In the genomic region with DNA sequence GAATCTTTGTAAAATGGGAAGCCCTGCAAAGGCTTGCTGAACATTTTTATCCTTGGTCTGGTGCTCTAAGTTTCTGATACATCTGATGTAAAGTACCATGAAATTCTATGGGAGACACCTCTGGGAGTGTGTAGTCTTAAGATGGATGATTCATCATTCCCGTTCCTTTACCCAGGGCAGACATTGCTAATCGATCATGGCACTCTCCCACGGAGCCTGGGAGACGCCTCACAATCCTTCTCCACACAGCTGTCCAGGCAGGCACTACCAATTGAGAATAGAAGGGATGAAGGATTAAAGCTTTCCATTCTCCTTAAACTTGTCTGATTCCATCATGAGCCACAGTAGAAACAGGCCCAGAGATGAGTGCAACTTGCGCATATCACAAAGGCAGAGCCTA, we compare ENCODE assay signal across 24 cellular contexts.
DNase-seq lines count a peak whose midpoint lies in the region; ATAC-seq and TF ChIP-seq lines count a peak whose summit lies in the region.
"Had no signal": no experiment of that assay in that cellular context is flagged by ENCODE, and none has a peak within 500 bp of the region (broad histone marks: within the 10 kb centered on the region; RNA-seq: fewer than 3 reads in every experiment).

No MANE protein-coding gene starts in this region.

- no peak overlapping the region for H2AFZ ChIP-seq in HCT116 (ENCODE audit: low read depth, low read length, poor library complexity, severe bottlenecking)
- H2AFZ ChIP-seq: hepatocyte had no signal

- DNase-seq in Daoy (ENCODE audit: low read depth) (peak; percentile 29), HCT116 (ENCODE audit: low read depth, low spot score) (peak; percentile 29), WERI-Rb-1 (peak; percentile 58), posterior vena cava (ENCODE audit: low spot score) (peak; percentile 19), T-helper 1 cell (no peak)
- DNase-seq in stimulated activated CD4-positive, alpha-beta T cell treated with anti-CD3 and anti-CD28 coated beads, Interleukin-4, amount 100 ng/mL, for 4 hours: no peak
- no peak for DNase-seq in stimulated activated CD4-positive, alpha-beta T cell treated with anti-CD3 and anti-CD28 coated beads, Interleukin-2, amount 100 ng/mL, for 24 hours
- DNase-seq: activated CD4-positive, CD25-positive, alpha-beta regulatory T cell treated with anti-CD3 and anti-CD28 coated beads, Interleukin-2, amount 50 U/mL, for 72 hours; activated CD8-positive, alpha-beta T cell treated with anti-CD3 and anti-CD28 coated beads, Interleukin-2, amount 10 ng/mL, durations not matched to agents 7 days and 5 days; activated effector memory CD4-positive, alpha-beta T cell treated with Interleukin-2 at 50 U/mL for 16 hours; anterior cingulate cortex; DMS79 treated with DMSO at 0.1 percent for 48 hours; effector memory CD8-positive, alpha-beta T cell; NCI-H1436; NCI-H2081 treated with DMSO at 0.1 percent for 48 hours; NCI-H226; NCI-H69; stomach; transverse colon had no signal

- H4K20me1 ChIP-seq in HCT116 (ENCODE audit: insufficient read depth): no peaks in the 10 kb centered on the region

- no peak for TF ChIP-seq RAD21 in HCT116 (IDR thresholded peaks at IDR 0.05; ENCODE audit: low read depth)

- H3K9ac ChIP-seq in HCT116 (ENCODE audit: low read length): no peak overlapping the region

- no peaks in the 10 kb centered on the region for H3K79me2 ChIP-seq in HCT116 (ENCODE audit: insufficient read depth, low read length)
- H3K79me2 ChIP-seq: hepatocyte had no signal

- BruUV-seq in HCT116 (replicated peaks; lab: Mats Ljungman, UMichigan): no TSS peak

- TF ChIP-seq CTCF in HCT116 (IDR thresholded peaks at IDR 0.05 in 2 of 3, conservative IDR thresholded peaks at IDR 0.05 in 1 of 3; ENCODE audit: borderline replicate concordance in 1 of 3, insufficient read depth in 1 of 3, low read depth in 2 of 3, low read length in 2 of 3) (no peak), WERI-Rb-1 (IDR thresholded peaks at IDR 0.05; ENCODE audit: low read depth, low read length) (no peak)

- H3K9me2 ChIP-seq in HCT116 (ENCODE audit: insufficient read depth): no peaks in the 10 kb centered on the region

- intact Hi-C loops in HCT116 (cut with micrococcal nuclease) (loop anchor here (10.0 kb wide), 1 partner anchor 124 kb away; no protein-coding TSS in a partner anchor), posterior vena cava (cut with DNase I) (no loop called here)

- RAD21 ChIA-PET in HCT116 (lab: Charles Lee; ENCODE audit: low non-redundant PET in 1 of 2, low total read pairs in 2 of 2, uncharacterized antibody in 2 of 2, unreplicated experiment in 2 of 2): no interaction called here

- no peak for TF ChIP-seq POLR2A in HCT116 (IDR thresholded peaks at IDR 0.05; ENCODE audit: borderline replicate concordance, extremely low read depth, insufficient read depth, insufficient read length)

- H3K36me3 ChIP-seq in HCT116 (ENCODE audit: control insufficient read depth in 1 of 2, insufficient read depth in 2 of 2, low read length in 2 of 2) (no peaks in the 10 kb centered on the region), WERI-Rb-1 (no peaks in the 10 kb centered on the region)
- H3K36me3 ChIP-seq: stomach, transverse colon had no signal

- H3K27me3 ChIP-seq in HCT116 (ENCODE audit: insufficient read depth, low read length) (peaks cover 50% of the 10 kb centered on the region), WERI-Rb-1 (ENCODE audit: insufficient read depth, low read depth, severe bottlenecking) (no peaks in the 10 kb centered on the region)
- H3K27me3 ChIP-seq: hepatocyte had no signal

- ATAC-seq in HCT116: no peak
- ATAC-seq in GM21381 (IDR thresholded peaks at IDR 0.05; ENCODE audit: unreplicated experiment): no peak
- ATAC-seq: activated CD8-positive, alpha-beta T cell treated with anti-CD3 and anti-CD28 coated beads, Interleukin-2, amount 10 ng/mL, durations not matched to agents 7 days and 5 days; effector memory CD8-positive, alpha-beta T cell; GM12878 had no signal

- H3K4me3 ChIP-seq in HCT116 (replicated peaks in 1 of 2; ENCODE audit: low read depth in 1 of 2, low read length in 2 of 2): no peak overlapping the region
- H3K4me3 ChIP-seq in WERI-Rb-1 (ENCODE audit: low read depth, low read length): no peak overlapping the region
- H3K4me3 ChIP-seq: coronary artery, GM12878, hepatocyte, stomach, transverse colon had no signal

- CTCF ChIA-PET in HCT116 (lab: Charles Lee): no interaction called here

- H3K4me1 ChIP-seq in HCT116 (ENCODE audit: control insufficient read depth in 1 of 2, insufficient read depth in 2 of 2, low read length in 2 of 2): peaks cover 3 to 13% of the 10 kb centered on the region in 2 experiments; a peak in 2 of 4 replicates
- H3K4me1 ChIP-seq: stomach, transverse colon had no signal

- H3K9me3 ChIP-seq in HCT116 (ENCODE audit: control insufficient read depth in 1 of 2, insufficient read depth in 1 of 2, low read depth in 1 of 2, low read length in 2 of 2): no peaks in the 10 kb centered on the region
- no peaks in the 10 kb centered on the region for H3K9me3 ChIP-seq in WERI-Rb-1 (ENCODE audit: severe bottlenecking)
- H3K9me3 ChIP-seq: stomach, transverse colon had no signal

- POLR2A ChIA-PET in HCT116 (lab: Charles Lee): no interaction called here

- no peak overlapping the region for H3K4me2 ChIP-seq in HCT116 (ENCODE audit: low read length)
- H3K4me2 ChIP-seq: hepatocyte had no signal

- H3K27ac ChIP-seq in HCT116 (ENCODE audit: low read depth, low read length) (no peak overlapping the region), WERI-Rb-1 (no peak overlapping the region)
- H3K27ac ChIP-seq: C4-2B, coronary artery, hepatocyte, stomach, transverse colon had no signal

TF ChIP-seq in HCT116, 20 proteins besides CTCF, POLR2A, EP300 and RAD21:
- 0 out of 2 replicates have a peak, but pooled peaks have one; percentile 9 for TF ChIP-seq JUND (IDR thresholded peaks at IDR 0.05)
- no peak; the same call in 1 of the 2 replicates for TF ChIP-seq SRF (IDR thresholded peaks at IDR 0.05; ENCODE audit: low read depth)
- TF ChIP-seq, protein P1, sequence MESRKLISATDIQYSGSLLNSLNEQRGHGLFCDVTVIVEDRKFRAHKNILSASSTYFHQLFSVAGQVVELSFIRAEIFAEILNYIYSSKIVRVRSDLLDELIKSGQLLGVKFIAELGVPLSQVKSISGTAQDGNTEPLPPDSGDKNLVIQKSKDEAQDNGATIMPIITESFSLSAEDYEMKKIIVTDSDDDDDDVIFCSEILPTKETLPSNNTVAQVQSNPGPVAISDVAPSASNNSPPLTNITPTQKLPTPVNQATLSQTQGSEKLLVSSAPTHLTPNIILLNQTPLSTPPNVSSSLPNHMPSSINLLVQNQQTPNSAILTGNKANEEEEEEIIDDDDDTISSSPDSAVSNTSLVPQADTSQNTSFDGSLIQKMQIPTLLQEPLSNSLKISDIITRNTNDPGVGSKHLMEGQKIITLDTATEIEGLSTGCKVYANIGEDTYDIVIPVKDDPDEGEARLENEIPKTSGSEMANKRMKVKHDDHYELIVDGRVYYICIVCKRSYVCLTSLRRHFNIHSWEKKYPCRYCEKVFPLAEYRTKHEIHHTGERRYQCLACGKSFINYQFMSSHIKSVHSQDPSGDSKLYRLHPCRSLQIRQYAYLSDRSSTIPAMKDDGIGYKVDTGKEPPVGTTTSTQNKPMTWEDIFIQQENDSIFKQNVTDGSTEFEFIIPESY (IDR thresholded peaks at IDR 0.05; ENCODE audit: extremely low read depth, insufficient replicate concordance, low read length): no peak
- no peak for TF ChIP-seq EGR1 (IDR thresholded peaks at IDR 0.05; ENCODE audit: low read depth)
- TF ChIP-seq ZNF274 (IDR thresholded peaks at IDR 0.05; ENCODE audit: low read depth, low read length): no peak

Comparison
In these comparisons a context has a peak if more than half of its experiments do, and no peak if none do; other contexts are left out.
1. DNase-seq: peak in Daoy (single experiment), HCT116 (single experiment), WERI-Rb-1 (single experiment) and posterior vena cava (single experiment); none in stimulated activated CD4-positive, alpha-beta T cell treated with anti-CD3 and anti-CD28 coated beads, Interleukin-4, amount 100 ng/mL, for 4 hours (0 of 2), T-helper 1 cell (0 of 5) and stimulated activated CD4-positive, alpha-beta T cell treated with anti-CD3 and anti-CD28 coated beads, Interleukin-2, amount 100 ng/mL, for 24 hours (0 of 2).